8 cellular contexts compared by ENCODE assay signal in the genomic region with DNA sequence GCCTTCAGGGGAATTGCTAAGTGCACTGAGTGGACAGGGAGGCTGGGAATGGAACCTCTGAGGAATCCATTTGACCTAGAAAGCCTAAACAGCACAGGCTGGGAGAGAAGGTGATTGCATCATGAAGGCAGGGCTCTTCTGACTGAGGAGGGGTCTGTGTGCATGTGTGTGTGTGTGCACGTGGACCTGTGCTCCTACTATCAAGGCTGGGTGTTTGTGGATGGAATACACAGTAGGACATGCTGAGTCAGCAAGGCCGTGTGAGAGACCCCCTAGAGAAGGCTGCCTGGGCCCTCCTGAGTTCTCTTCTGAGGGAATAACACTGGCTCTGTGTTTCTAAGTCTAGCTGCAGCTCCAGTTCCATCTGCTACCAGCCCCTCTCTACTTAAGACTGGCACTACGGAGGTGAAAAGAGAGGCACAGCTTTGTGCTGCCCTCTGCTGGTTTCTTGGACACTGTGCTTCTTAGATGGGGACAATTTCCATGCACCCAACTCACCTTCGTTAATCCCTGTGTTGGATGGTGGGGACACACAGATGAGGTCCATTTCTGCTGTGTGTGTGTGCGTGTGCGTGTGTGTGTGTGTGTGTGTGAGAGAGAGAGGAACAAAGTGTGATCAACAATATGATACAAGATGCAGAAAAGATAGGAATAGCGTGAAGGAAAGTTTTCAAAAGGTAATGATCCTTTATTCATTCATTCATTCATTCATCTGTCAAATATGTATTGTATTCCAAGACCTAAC. TPM values are rescaled to one million over a fixed set of nuclear protein-coding genes. Genes with fewer than 3 reads are reported as not detected.
DNase-seq lines count a peak whose midpoint lies in the region; ATAC-seq and TF ChIP-seq lines count a peak whose summit lies in the region.

No MANE protein-coding gene starts in this region.

- peaks cover 2% of the 10 kb centered on the region for H3K36me3 Mint-ChIP-seq in chondrocyte (ENCODE audit: low read depth)

- ATAC-seq in GM18867 (IDR thresholded peaks at IDR 0.05; ENCODE audit: unreplicated experiment) (peak; percentile 88), HG03442 (IDR thresholded peaks at IDR 0.05; ENCODE audit: unreplicated experiment) (peak; percentile 91)

- intact Hi-C loops in lower leg skin (cut with DNase I; ENCODE audit: low total_unique reads), result loop anchor here (10.0 kb wide), 2 partner anchors 100 to 190 kb away; a partner anchor contains a TSS

- DNase-seq in AG08395 (ENCODE audit: low spot score) (peak; percentile 76), NCI-H510A treated with DMSO at 0.1 percent for 48 hours (lab: John Stamatoyannopoulos, UW) (peak; percentile 87), chondrocyte (ENCODE audit: low spot score) (no peak), lower leg skin (ENCODE audit: low spot score in 2 of 2) (peak; percentile 73 to 88)
- peak; percentile 49 for DNase-seq in activated CD4-positive, alpha-beta T cell treated with anti-CD3 and anti-CD28 coated beads for 1 hour
- DNase-seq in stimulated activated CD4-positive, alpha-beta T cell treated with anti-CD3 and anti-CD28 coated beads, TNF-alpha, amount 100 ng/mL, for 4 hours (ENCODE audit: low read depth in 3 of 3), result peak; percentile 19 to 55 (median 24)

- no peak for TF ChIP-seq POLR2A in lower leg skin (IDR thresholded peaks at IDR 0.05)

- TF ChIP-seq CTCF in chondrocyte (IDR thresholded peaks at IDR 0.05) (peak; percentile 85), lower leg skin (IDR thresholded peaks at IDR 0.05) (peak in 1 of 3 donors; percentile 80)

- no peak overlapping the region for H3K27ac Mint-ChIP-seq in chondrocyte (ENCODE audit: unreplicated experiment)

- 12 to 16% methylated on average over 7 of the region's 7 CpGs for WGBS in lower leg skin, 2 donors

- peaks cover 6% of the 10 kb centered on the region for H3K9me3 Mint-ChIP-seq in chondrocyte (ENCODE audit: low read depth)

- H3K4me3 ChIP-seq in lower leg skin (ENCODE audit: low read depth, poor library complexity, severe bottlenecking), result no peak overlapping the region

- H3K4me3 Mint-ChIP-seq in chondrocyte (ENCODE audit: unreplicated experiment), result no peak overlapping the region

- no peaks in the 10 kb centered on the region for H3K4me1 Mint-ChIP-seq in chondrocyte (ENCODE audit: low read depth)

- H3K27me3 Mint-ChIP-seq in chondrocyte (ENCODE audit: low read depth), result peaks cover 31% of the 10 kb centered on the region

RNA-seq across cellular contexts. Expression of a gene that starts 6.2 kb away (rescaled TPM):
- total RNA-seq in chondrocyte (49.0 to 69.5 TPM (median 52.2 TPM) in 3 replicates), lower leg skin (100 to 1,000 TPM in 2 of 4 donors, 10 to 100 TPM in 2; 71.5 to 138 (median 106) TPM)

RNA-seq across cellular contexts. Expression of a gene that starts 53.5 kb away (rescaled TPM):
- total RNA-seq in chondrocyte, result not detected in 3 replicates
- total RNA-seq in lower leg skin, result not detected

RNA-seq across cellular contexts. Expression of a gene that starts 57.0 kb away (rescaled TPM):
- 22.9 to 33.2 TPM (median 27.7 TPM) in 3 replicates for total RNA-seq in chondrocyte
- 10 to 100 TPM; 20.4 to 33.7 (median 29.9) TPM for total RNA-seq in lower leg skin
